8 cellular contexts compared by ENCODE assay signal in the genomic region with DNA sequence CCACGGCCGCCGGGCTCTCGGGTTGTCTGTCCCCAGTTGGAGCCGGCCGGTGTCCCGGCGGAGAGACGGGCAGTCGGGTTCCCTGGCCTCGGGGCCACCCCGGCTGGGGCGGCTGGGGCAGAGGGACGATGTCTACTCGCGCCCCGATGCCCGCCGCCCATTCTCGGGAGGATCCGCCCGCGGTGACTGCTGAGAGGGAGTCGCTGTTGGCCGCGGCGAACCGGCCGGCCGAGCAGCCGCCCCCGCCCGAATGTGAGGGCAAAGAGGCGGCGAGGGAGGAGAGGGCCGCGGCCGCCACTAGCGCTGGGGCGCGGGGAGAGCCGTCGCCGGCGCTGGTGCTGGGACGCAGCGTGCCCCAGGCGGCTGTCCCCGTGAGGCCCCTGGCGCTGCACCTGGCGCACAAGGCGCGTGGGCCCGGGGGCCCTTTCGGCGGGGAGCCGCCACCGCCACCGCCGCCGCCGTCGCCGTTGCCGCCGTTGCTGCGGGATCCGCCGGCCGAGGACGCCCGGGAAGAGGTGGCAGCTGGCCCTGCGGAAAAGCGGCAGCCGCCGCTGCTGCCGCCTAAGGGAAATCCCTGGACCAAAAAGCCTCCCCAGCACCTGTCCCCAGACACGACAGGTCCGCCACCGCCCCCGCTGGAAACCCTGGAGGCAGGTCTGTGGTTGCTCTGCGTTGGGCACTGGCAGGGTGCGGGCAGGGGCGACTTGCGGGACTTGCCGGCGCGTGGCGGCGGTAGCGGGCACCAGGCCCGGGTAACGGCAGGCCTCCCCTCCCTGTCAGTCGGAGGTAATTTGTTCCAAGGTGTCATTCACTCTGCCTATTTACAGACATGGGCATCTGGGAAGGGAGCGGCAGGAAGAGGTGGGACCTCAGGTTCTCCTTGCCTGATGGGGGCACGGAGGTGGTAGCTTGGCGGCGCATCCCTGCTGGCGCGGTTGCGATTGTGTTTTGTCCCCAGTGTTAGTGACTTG. TPM values are rescaled to one million over a fixed set of nuclear protein-coding genes. Genes with fewer than 3 reads are reported as not detected.
A peak's percentile ranks its signal among the peaks of the same experiment; 100 is the strongest.
DNase-seq lines count a peak whose midpoint lies in the region; ATAC-seq and TF ChIP-seq lines count a peak whose summit lies in the region.

No MANE protein-coding gene starts in this region.

- in situ Hi-C loops in KBM-7 (cut with MboI; ENCODE audit: low pct_unique_long_range_greater_than_20kb, low sequenced_read_pairs), result no loop called here

- ATAC-seq in GM21737 (IDR thresholded peaks at IDR 0.05; ENCODE audit: unreplicated experiment) (peak; percentile 38), omental fat pad (ENCODE audit: low FRiP score) (peak; percentile 43)

- peaks cover 30% of the 10 kb centered on the region for H3K4me1 Mint-ChIP-seq in activated naive CD4-positive, alpha-beta T cell treated with anti-CD3 and anti-CD28 coated beads, Interleukin-2, amount 10 ng/mL, durations not matched to agents 7 days and 5 days
- peaks cover 3% of the 10 kb centered on the region for H3K4me1 Mint-ChIP-seq in glutamatergic neuron (ENCODE audit: low read depth, unreplicated experiment)

- TF ChIP-seq CTCF in glutamatergic neuron (IDR thresholded peaks at IDR 0.05; ENCODE audit: partially characterized antibody, unreplicated experiment) (no peak), omental fat pad (IDR thresholded peaks at IDR 0.05) (no peak), suprapubic skin (IDR thresholded peaks at IDR 0.05) (no peak)

- H3K9me3 ChIP-seq in SJSA1 (replicated peaks), result no peaks in the 10 kb centered on the region
- no peaks in the 10 kb centered on the region for H3K9me3 ChIP-seq in suprapubic skin

- H3K4me1 ChIP-seq in SJSA1 (replicated peaks) (no peaks in the 10 kb centered on the region; the same call in none of the 2 replicates), suprapubic skin (peaks cover 13% of the 10 kb centered on the region)

- H3K9me3 Mint-ChIP-seq in activated naive CD4-positive, alpha-beta T cell treated with anti-CD3 and anti-CD28 coated beads, Interleukin-2, amount 10 ng/mL, durations not matched to agents 7 days and 5 days, result no peaks in the 10 kb centered on the region
- H3K9me3 Mint-ChIP-seq in glutamatergic neuron (ENCODE audit: unreplicated experiment), result peaks cover 7% of the 10 kb centered on the region

- peaks cover 4% of the 10 kb centered on the region for H3K27me3 Mint-ChIP-seq in activated naive CD4-positive, alpha-beta T cell treated with anti-CD3 and anti-CD28 coated beads, Interleukin-2, amount 10 ng/mL, durations not matched to agents 7 days and 5 days
- peaks cover 3% of the 10 kb centered on the region for H3K27me3 Mint-ChIP-seq in glutamatergic neuron (ENCODE audit: unreplicated experiment)

- H3K4me3 ChIP-seq in SJSA1, result peak overlapping the region; percentile 93
- H3K4me3 ChIP-seq in suprapubic skin, result peak overlapping the region; percentile 87

- under 1% methylated on average over 24 of the region's 101 CpGs for WGBS in suprapubic skin

- H3K4me3 Mint-ChIP-seq in activated naive CD4-positive, alpha-beta T cell treated with anti-CD3 and anti-CD28 coated beads, Interleukin-2, amount 10 ng/mL, durations not matched to agents 7 days and 5 days, result peak overlapping the region; percentile 85
- peak overlapping the region; percentile 87 for H3K4me3 Mint-ChIP-seq in glutamatergic neuron (ENCODE audit: unreplicated experiment)

- CTCF ChIA-PET in activated naive CD4-positive, alpha-beta T cell treated with anti-CD3 and anti-CD28 coated beads, Interleukin-2, amount 10 ng/mL, durations not matched to agents 7 days and 5 days (lab: Charles Lee), result interaction anchor here (0.9 kb wide), 1 partner anchor 96 kb away, joined by 3 read pairs; no protein-coding TSS in a partner anchor

- no peak for TF ChIP-seq EP300 in suprapubic skin (IDR thresholded peaks at IDR 0.05)

- H3K27me3 ChIP-seq in SJSA1 (replicated peaks) (no peaks in the 10 kb centered on the region), suprapubic skin (no peaks in the 10 kb centered on the region)

- TF ChIP-seq POLR2A in suprapubic skin (IDR thresholded peaks at IDR 0.05), result no peak

- H3K27ac ChIP-seq in SJSA1 (peak overlapping the region; percentile 93), suprapubic skin (peak overlapping the region; percentile 97)

- peak overlapping the region; percentile 87 for H3K27ac Mint-ChIP-seq in activated naive CD4-positive, alpha-beta T cell treated with anti-CD3 and anti-CD28 coated beads, Interleukin-2, amount 10 ng/mL, durations not matched to agents 7 days and 5 days
- H3K27ac Mint-ChIP-seq in glutamatergic neuron (ENCODE audit: unreplicated experiment), result peak overlapping the region; percentile 43

- H3K36me3 ChIP-seq in SJSA1 (peaks cover 12% of the 10 kb centered on the region), suprapubic skin (no peaks in the 10 kb centered on the region)

- DNase-seq in EH (ENCODE audit: low read depth) (peak; percentile 57), KBM-7 (peak; percentile 72), SJSA1 (ENCODE audit: low read depth in 1 of 2, low spot score in 2 of 2) (peak; percentile 46 to 66), glutamatergic neuron (peak; percentile 71), omental fat pad (ENCODE audit: low spot score) (peak; percentile 26), suprapubic skin (ENCODE audit: low spot score in 2 of 2) (peak in 1 of 2 donors; percentile 75)
- DNase-seq in activated naive CD4-positive, alpha-beta T cell treated with anti-CD3 and anti-CD28 coated beads, Interleukin-2, amount 10 ng/mL, durations not matched to agents 7 days and 5 days, result peak; percentile 69

- H3K36me3 Mint-ChIP-seq in activated naive CD4-positive, alpha-beta T cell treated with anti-CD3 and anti-CD28 coated beads, Interleukin-2, amount 10 ng/mL, durations not matched to agents 7 days and 5 days, result no peaks in the 10 kb centered on the region
- H3K36me3 Mint-ChIP-seq in glutamatergic neuron (ENCODE audit: unreplicated experiment), result no peaks in the 10 kb centered on the region

RNA-seq across cellular contexts. Expression of a gene that starts 0.7 kb away (rescaled TPM):
- total RNA-seq in SJSA1 (2014; rRNA removed; shearing (Covaris generic)), result 38.4 and 42.5 TPM in 2 replicates
- total RNA-seq in glutamatergic neuron (ENCODE audit: unreplicated experiment) (16.1 TPM), omental fat pad (10 to 100 TPM; 22.0 to 37.0 (median 25.6) TPM), suprapubic skin (10 to 100 TPM; 16.8 to 22.0 (median 20.3) TPM)
